In genomic region chr5:172410160-172410559, GRCh38 we compare ENCODE assay signal across 10 cellular contexts. TPM values are rescaled to one million over a fixed set of nuclear protein-coding genes. Genes with fewer than 3 reads are reported as not detected.
DNase-seq lines count a peak whose midpoint lies in the region; ATAC-seq and TF ChIP-seq lines count a peak whose summit lies in the region.
"Had no signal": no experiment of that assay in that cellular context is flagged by ENCODE, and none has a peak within 500 bp of the region (broad histone marks: within the 10 kb centered on the region; RNA-seq: fewer than 3 reads in every experiment).

No MANE protein-coding gene starts in this region.

- peak overlapping the region in 3 of 4 donors; percentile 20 to 92 (median 86) for H3K27ac ChIP-seq in gastroesophageal sphincter
- H3K27ac ChIP-seq in upper lobe of left lung, result peak overlapping the region; percentile 57 to 86 (median 68)

- no peaks in the 10 kb centered on the region for H3K9me3 Mint-ChIP-seq in activated naive CD4-positive, alpha-beta T cell treated with anti-CD3 and anti-CD28 coated beads, Interleukin-2, amount 50 U/mL, for 72 hours

- in situ Hi-C loops in G401 (cut with HindIII; ENCODE audit: low sequenced_read_pairs), result no loop called here

- no peak overlapping the region for H3K27ac Mint-ChIP-seq in activated naive CD4-positive, alpha-beta T cell treated with anti-CD3 and anti-CD28 coated beads, Interleukin-2, amount 50 U/mL, for 72 hours
- H3K27ac Mint-ChIP-seq: B cell had no signal

- H3K36me3 ChIP-seq in gastroesophageal sphincter (peaks cover 0 to 19% of the 10 kb centered on the region in 2 donors), upper lobe of left lung (no peaks in the 10 kb centered on the region)

- no peak for TF ChIP-seq EP300 in gastroesophageal sphincter (IDR thresholded peaks at IDR 0.05)
- peak in 1 of 4 donors; percentile 78 for TF ChIP-seq EP300 in upper lobe of left lung (IDR thresholded peaks at IDR 0.05)

- WGBS in gastroesophageal sphincter (ENCODE audit: low coverage in 1 of 2), 2 donors, result 88 to 90% methylated on average over 4 of the region's 4 CpGs
- WGBS in upper lobe of left lung, 2 donors, result 68 to 74% methylated on average over 4 of the region's 4 CpGs

- peak; percentile 59 to 69 for ATAC-seq in activated naive CD4-positive, alpha-beta T cell treated with anti-CD3 and anti-CD28 coated beads, Interleukin-2, amount 50 U/mL, for 72 hours
- ATAC-seq in gastroesophageal sphincter, result no peak
- peak in 1 of 2 donors; percentile 26 for ATAC-seq in upper lobe of left lung (ENCODE audit: low FRiP score in 2 of 2)

- H3K4me1 ChIP-seq in gastroesophageal sphincter (peaks cover 22 to 85% (median 44%) of the 10 kb centered on the region in 3 donors), upper lobe of left lung (peaks cover 20 to 45% (median 29%) of the 10 kb centered on the region in 4 donors)

- peak in 1 of 2 donors; percentile 17 for DNase-seq in activated naive CD4-positive, alpha-beta T cell treated with anti-CD3 and anti-CD28 coated beads, Interleukin-2, amount 50 U/mL, for 72 hours (ENCODE audit: low spot score in 2 of 2)
- no peak for DNase-seq in activated naive CD4-positive, alpha-beta T cell treated with anti-CD3 and anti-CD28 coated beads, Interleukin-2, amount 50 U/mL, for 16 hours
- DNase-seq in SKM-1 treated with dmso at 0.1 percent for 144 hours (lab: John Stamatoyannopoulos, UW; ENCODE audit: unreplicated experiment) (peak; percentile 92), upper lobe of left lung (no peak), pons (ENCODE audit: low spot score) (no peak), cerebellar nuclear complex (lab: John Stamatoyannopoulos, UW) (no peak), G401 (ENCODE audit: low spot score) (no peak)
- DNase-seq: activated gamma-delta T cell treated with Interleukin-2 at 50 U/mL for 16 hours had no signal

- H3K9me3 ChIP-seq in gastroesophageal sphincter (no peaks in the 10 kb centered on the region), upper lobe of left lung (no peaks in the 10 kb centered on the region)

- no peaks in the 10 kb centered on the region for H3K36me3 Mint-ChIP-seq in activated naive CD4-positive, alpha-beta T cell treated with anti-CD3 and anti-CD28 coated beads, Interleukin-2, amount 50 U/mL, for 72 hours

- H3K4me3 ChIP-seq in gastroesophageal sphincter, result no peak overlapping the region
- no peak overlapping the region for H3K4me3 ChIP-seq in upper lobe of left lung

- TF ChIP-seq CTCF in gastroesophageal sphincter (IDR thresholded peaks at IDR 0.05) (no peak), upper lobe of left lung (IDR thresholded peaks at IDR 0.05) (no peak)

- H3K27me3 ChIP-seq in gastroesophageal sphincter, result no peaks in the 10 kb centered on the region
- no peaks in the 10 kb centered on the region for H3K27me3 ChIP-seq in upper lobe of left lung

- TF ChIP-seq POLR2A in gastroesophageal sphincter (IDR thresholded peaks at IDR 0.05) (no peak), upper lobe of left lung (IDR thresholded peaks at IDR 0.05) (peak in 1 of 4 donors; percentile 56)

RNA-seq across cellular contexts. Expression of gene SH3PXD2B, which starts 44.2 kb away (rescaled TPM):
- under 1 TPM; 0.09 to 0.64 TPM for total RNA-seq in activated naive CD4-positive, alpha-beta T cell treated with anti-CD3 and anti-CD28 coated beads, Interleukin-2, amount 50 U/mL, for 72 hours
- total RNA-seq in gastroesophageal sphincter, result 10 to 100 TPM; 40.2 to 80.9 (median 56.0) TPM
- total RNA-seq in upper lobe of left lung, result 10 to 100 TPM; 17.1 to 55.5 (median 43.2) TPM
- total RNA-seq in G401 (2014; rRNA removed; shearing (Covaris generic)), result 6.2 and 17.7 TPM in 2 replicates
- total RNA-seq: B cell had no signal
